ENCODE assay signal across 34 cellular contexts in the genomic region with DNA sequence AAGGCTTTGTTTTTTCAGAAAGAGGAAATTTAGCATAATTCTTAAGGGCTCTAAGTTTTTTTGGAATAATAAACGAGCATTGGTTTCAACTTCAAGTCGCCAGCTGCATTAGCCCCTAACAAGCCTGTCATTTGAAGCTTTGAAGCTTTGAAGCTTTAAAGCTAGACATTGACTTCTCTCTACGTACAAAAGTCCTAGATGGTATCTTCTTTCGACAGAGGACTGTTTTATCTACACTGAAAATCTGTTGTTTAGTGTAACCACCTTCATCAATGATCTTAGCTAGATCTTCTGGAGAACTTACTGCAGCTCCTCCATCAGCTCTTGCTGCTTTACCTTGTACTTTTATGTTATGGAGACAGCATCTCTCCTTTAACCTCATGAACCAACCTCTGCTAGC.
DNase-seq lines count a peak whose midpoint lies in the region; ATAC-seq and TF ChIP-seq lines count a peak whose summit lies in the region.
"Had no signal": no experiment of that assay in that cellular context is flagged by ENCODE, and none has a peak within 500 bp of the region (broad histone marks: within the 10 kb centered on the region; RNA-seq: fewer than 3 reads in every experiment).

No MANE protein-coding gene starts in this region.

- WGBS in IMR-90 (ENCODE audit: extremely low coverage in 2 of 2, insufficient read length in 1 of 2), 2 experiments, result no CpG with 5 or more reads among the region's 4 CpGs
- WGBS in esophagus muscularis mucosa, result 92% methylated on average over 4 of the region's 4 CpGs

- no peaks in the 10 kb centered on the region for H3K9me3 Mint-ChIP-seq in nephron
- H3K9me3 Mint-ChIP-seq: CD14-positive monocyte; CD4-positive, alpha-beta T cell; CD4-positive, CD25-positive, alpha-beta regulatory T cell; CD8-positive, alpha-beta memory T cell; CD8-positive, alpha-beta T cell had no signal

- H3K4me3 ChIP-seq in IMR-90 (ENCODE audit: insufficient read depth, low read depth, low read length) (no peak overlapping the region), esophagus muscularis mucosa (no peak overlapping the region)
- H3K4me3 ChIP-seq in Jurkat, Clone E6-1 (ENCODE audit: low read length), result no peak overlapping the region
- H3K4me3 ChIP-seq: A549; BLaER1; BLaER1 treated with 17β-estradiol and CSF1 and Interleukin-3, amounts not matched to agents 10 nM and 100 nM had no signal

- peak overlapping the region; percentile 32; the same call in 1 of the 2 replicates for H2BK120ac ChIP-seq in IMR-90 (ENCODE audit: low read depth, low read length)

- H2BK15ac ChIP-seq in IMR-90 (ENCODE audit: low read depth, low read length), result no peak overlapping the region

- no peak overlapping the region for H2AFZ ChIP-seq in IMR-90 (replicated peaks; ENCODE audit: low read length, poor library complexity)

- H2AK9ac ChIP-seq in IMR-90 (replicated peaks; ENCODE audit: low read depth, low read length, poor library complexity), result no peak overlapping the region

- H4K91ac ChIP-seq in IMR-90 (ENCODE audit: insufficient read depth, low read depth, low read length), result no peak overlapping the region

- peaks cover 13% of the 10 kb centered on the region for H3K9me1 ChIP-seq in IMR-90 (ENCODE audit: insufficient read depth, low read length)

- no peak for TF ChIP-seq POLR2A in IMR-90 (IDR thresholded peaks at IDR 0.05; ENCODE audit: low read depth, low read length)
- TF ChIP-seq POLR2A in esophagus muscularis mucosa (IDR thresholded peaks at IDR 0.05; ENCODE audit: low read depth), result no peak

- H3K4me2 ChIP-seq in IMR-90 (ENCODE audit: low read depth, low read length), result no peak overlapping the region
- H3K4me2 ChIP-seq: A549; BLaER1; BLaER1 treated with 17β-estradiol and CSF1 and Interleukin-3, amounts not matched to agents 10 nM and 100 nM had no signal

- no peak for TF ChIP-seq EP300 in esophagus muscularis mucosa (IDR thresholded peaks at IDR 0.05)

- intact Hi-C loops in IMR-90 (cut with micrococcal nuclease) (no loop called here), esophagus muscularis mucosa (cut with DNase I) (no loop called here)

- H4K8ac ChIP-seq in IMR-90 (ENCODE audit: low read depth in 2 of 2, low read length in 2 of 2), result no peak overlapping the region

- POLR2A ChIA-PET in IMR-90 (lab: Charles Lee; ENCODE audit: unreplicated experiment), result no interaction called here

- H3K56ac ChIP-seq in IMR-90 (ENCODE audit: extremely low read depth, insufficient read depth, low read length), result no peak overlapping the region

- no peaks in the 10 kb centered on the region for H3K36me3 ChIP-seq in IMR-90 (ENCODE audit: control insufficient read depth, insufficient read depth, low read length)
- H3K36me3 ChIP-seq in esophagus muscularis mucosa, result no peaks in the 10 kb centered on the region
- H3K36me3 ChIP-seq: BE2C; BLaER1; BLaER1 treated with 17β-estradiol and CSF1 and Interleukin-3, amounts not matched to agents 10 nM and 100 nM had no signal

- H4K20me1 ChIP-seq in IMR-90 (ENCODE audit: insufficient read depth, low read length), result no peaks in the 10 kb centered on the region
- H4K20me1 ChIP-seq: BLaER1; BLaER1 treated with 17β-estradiol and CSF1 and Interleukin-3, amounts not matched to agents 10 nM and 100 nM had no signal

- no peaks in the 10 kb centered on the region for H3K36me3 Mint-ChIP-seq in nephron (ENCODE audit: low read depth)
- H3K36me3 Mint-ChIP-seq: CD14-positive monocyte; CD4-positive, alpha-beta memory T cell; CD4-positive, CD25-positive, alpha-beta regulatory T cell; CD8-positive, alpha-beta memory T cell; CD8-positive, alpha-beta T cell had no signal

- TF ChIP-seq RAD21 in IMR-90 (IDR thresholded peaks at IDR 0.05; ENCODE audit: low read length), result no peak

- H4K5ac ChIP-seq in IMR-90 (ENCODE audit: low read depth, low read length), result no peak overlapping the region

- no peak overlapping the region for H3K14ac ChIP-seq in IMR-90 (replicated peaks; ENCODE audit: low read depth, low read length)

- H2BK20ac ChIP-seq in IMR-90 (ENCODE audit: low read depth, low read length), result peak overlapping the region; percentile 72; the same call in 1 of the 2 replicates

- no peak overlapping the region for H3K4ac ChIP-seq in IMR-90 (ENCODE audit: low read depth, low read length)

- TF ChIP-seq CTCF in IMR-90 (conservative IDR thresholded peaks at IDR 0.05; ENCODE audit: low read depth, low read length) (no peak), esophagus muscularis mucosa (IDR thresholded peaks at IDR 0.05) (no peak), nephron (IDR thresholded peaks at IDR 0.05; ENCODE audit: unreplicated experiment in 3 of 3) (no peak)

- H2BK5ac ChIP-seq in IMR-90 (ENCODE audit: low read depth, low read length, poor library complexity, severe bottlenecking), result no peak overlapping the region

- H3K9me3 ChIP-seq in IMR-90 (ENCODE audit: control insufficient read depth, insufficient read depth, low read length) (no peaks in the 10 kb centered on the region), esophagus muscularis mucosa (no peaks in the 10 kb centered on the region)
- H3K9me3 ChIP-seq: A549, BE2C, BLaER1, Caco-2 had no signal

- peaks cover 40% of the 10 kb centered on the region for H3K4me1 Mint-ChIP-seq in nephron
- H3K4me1 Mint-ChIP-seq: B cell; CD14-positive monocyte; CD4-positive, CD25-positive, alpha-beta regulatory T cell; CD8-positive, alpha-beta memory T cell had no signal

- H3K9ac ChIP-seq in IMR-90 (ENCODE audit: low read depth, low read length), result no peak overlapping the region
- H3K9ac ChIP-seq: BLaER1; BLaER1 treated with 17β-estradiol and CSF1 and Interleukin-3, amounts not matched to agents 10 nM and 100 nM had no signal

- peak overlapping the region in 2 of 3 experiments; percentile 10 to 16 for H3K27ac Mint-ChIP-seq in nephron
- H3K27ac Mint-ChIP-seq: B cell; CD14-positive monocyte; CD4-positive, alpha-beta memory T cell; CD4-positive, alpha-beta T cell; CD8-positive, alpha-beta memory T cell; CD8-positive, alpha-beta T cell had no signal

- no peak overlapping the region for H2AK5ac ChIP-seq in IMR-90 (ENCODE audit: low read depth, low read length)

- ATAC-seq in IMR-90 (ENCODE audit: low read depth), result no peak
- ATAC-seq in GM21717 (IDR thresholded peaks at IDR 0.05; ENCODE audit: unreplicated experiment), result no peak
- ATAC-seq: A549; CD8-positive, alpha-beta T cell had no signal

- no peak overlapping the region for H3K23ac ChIP-seq in IMR-90 (ENCODE audit: low read depth, low read length)

- H3K27ac ChIP-seq in IMR-90 (ENCODE audit: insufficient read depth, low read length) (no peak overlapping the region), esophagus muscularis mucosa (replicated peaks in 1 of 4) (no peak overlapping the region)
- H3K27ac ChIP-seq: 22Rv1; A549; BLaER1; BLaER1 treated with 17β-estradiol and CSF1 and Interleukin-3, amounts not matched to agents 10 nM and 100 nM; C4-2B had no signal

- H3K79me1 ChIP-seq in IMR-90 (ENCODE audit: low read depth in 1 of 2, low read length in 2 of 2), result no peaks in the 10 kb centered on the region

- H3K27me3 Mint-ChIP-seq in nephron (ENCODE audit: low read depth), result peaks cover 3% of the 10 kb centered on the region
- H3K27me3 Mint-ChIP-seq: CD4-positive, alpha-beta T cell; CD4-positive, CD25-positive, alpha-beta regulatory T cell had no signal

- H3K18ac ChIP-seq in IMR-90 (ENCODE audit: low read depth, low read length), result no peak overlapping the region

- CTCF ChIA-PET in IMR-90 (lab: Yijun Ruan, JAX), result no interaction called here

- in situ Hi-C loops in IMR-90 (cut with MboI; ENCODE audit: low sequenced_read_pairs), result no loop called here

- H3K4me3 Mint-ChIP-seq in nephron, result no peak overlapping the region
- H3K4me3 Mint-ChIP-seq: B cell; CD14-positive monocyte; CD4-positive, alpha-beta T cell; CD4-positive, CD25-positive, alpha-beta regulatory T cell; CD8-positive, alpha-beta memory T cell; CD8-positive, alpha-beta T cell had no signal

- dilution Hi-C loops in IMR-90 (cut with HindIII; ENCODE audit: low sequenced_read_pairs, unreplicated experiment), result no loop called here

- H3K27me3 ChIP-seq in IMR-90 (ENCODE audit: control insufficient read depth, insufficient read depth, low read length), result no peaks in the 10 kb centered on the region
- H3K27me3 ChIP-seq in esophagus muscularis mucosa, result no peaks in the 10 kb centered on the region
- H3K27me3 ChIP-seq: BE2C; BLaER1; BLaER1 treated with 17β-estradiol and CSF1 and Interleukin-3, amounts not matched to agents 10 nM and 100 nM had no signal

- H3K4me1 ChIP-seq in IMR-90 (ENCODE audit: control insufficient read depth, insufficient read depth, low read length) (peaks cover 16% of the 10 kb centered on the region), esophagus muscularis mucosa (no peaks in the 10 kb centered on the region)
- H3K4me1 ChIP-seq: A549, BE2C, Caco-2 had no signal

- BruUV-seq in IMR-90 (replicated peaks; lab: Mats Ljungman, UMichigan), result no TSS peak

- no peak for DNase-seq in IMR-90
- DNase-seq in Jurkat, Clone E6-1 (ENCODE audit: low read depth, low spot score), result peak; percentile 91
- DNase-seq in esophagus muscularis mucosa (ENCODE audit: extremely low spot score), result peak; percentile 39
- no peak for DNase-seq in NCI-H2029 (lab: John Stamatoyannopoulos, UW)
- no peak for DNase-seq in C1 segment of cervical spinal cord (lab: John Stamatoyannopoulos, UW)
- no peak for DNase-seq in NCI-H1694 treated with DMSO at 0.1 percent for 48 hours (lab: John Stamatoyannopoulos, UW)
- DNase-seq: 8988T; ACHN; AML-193; BE2C; Caco-2; Calu3; CD4-positive, alpha-beta memory T cell; CD4-positive, alpha-beta T cell; CD4-positive, CD25-positive, alpha-beta regulatory T cell; CD8-positive, alpha-beta memory T cell; CD8-positive, alpha-beta T cell; COR-L47; DMS 273 treated with DMSO at 0.1 percent for 48 hours; DMS153; DMS53; DMS79; DMS79 treated with DMSO at 0.1 percent for 48 hours; DND-41; EL had no signal

TF ChIP-seq in IMR-90, 13 proteins besides CTCF, POLR2A, EP300 and RAD21:
- TF ChIP-seq CHD1 (IDR thresholded peaks at IDR 0.05; ENCODE audit: low read depth, low read length) (no peak), RCOR1 (IDR thresholded peaks at IDR 0.05; ENCODE audit: insufficient replicate concordance, low read length) (no peak), RFX5 (IDR thresholded peaks at IDR 0.05; ENCODE audit: low read depth, low read length) (no peak)
- TF ChIP-seq, protein P1, sequence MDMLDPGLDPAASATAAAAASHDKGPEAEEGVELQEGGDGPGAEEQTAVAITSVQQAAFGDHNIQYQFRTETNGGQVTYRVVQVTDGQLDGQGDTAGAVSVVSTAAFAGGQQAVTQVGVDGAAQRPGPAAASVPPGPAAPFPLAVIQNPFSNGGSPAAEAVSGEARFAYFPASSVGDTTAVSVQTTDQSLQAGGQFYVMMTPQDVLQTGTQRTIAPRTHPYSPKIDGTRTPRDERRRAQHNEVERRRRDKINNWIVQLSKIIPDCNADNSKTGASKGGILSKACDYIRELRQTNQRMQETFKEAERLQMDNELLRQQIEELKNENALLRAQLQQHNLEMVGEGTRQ (IDR thresholded peaks at IDR 0.05; ENCODE audit: low read depth, low read length), result no peak

Comparison
In these comparisons a context has a peak if more than half of its experiments do, and no peak if none do; other contexts are left out.
1. DNase-seq: peak in Jurkat, Clone E6-1 (single experiment) and esophagus muscularis mucosa (single experiment); none in IMR-90 (single experiment), NCI-H2029 (single experiment), C1 segment of cervical spinal cord (0 of 14) and NCI-H1694 treated with DMSO at 0.1 percent for 48 hours (single experiment).